1 cellular context compared by ENCODE assay signal in genomic region chr4:139603576-139604387, GRCh38.
TF ChIP-seq lines count a peak whose summit lies in the region.

No MANE protein-coding gene starts in this region.

TF ChIP-seq in GM12878, 131 proteins besides CTCF, POLR2A, EP300 and RAD21 (continued from another document):
- TF ChIP-seq NRF1 (conservative IDR thresholded peaks at IDR 0.05; ENCODE audit: low read depth, low read length): no peak
